ENCODE assay signal across 14 cellular contexts in genomic region chr1:105874621-105875020, GRCh38.
DNase-seq lines count a peak whose midpoint lies in the region; ATAC-seq, FAIRE-seq and TF ChIP-seq lines count a peak whose summit lies in the region.
"Had no signal": no experiment of that assay in that cellular context is flagged by ENCODE, and none has a peak within 500 bp of the region (broad histone marks: within the 10 kb centered on the region; RNA-seq: fewer than 3 reads in every experiment).

No MANE protein-coding gene starts in this region.

- no peaks in the 10 kb centered on the region for H3K4me1 ChIP-seq in heart right ventricle

- TF ChIP-seq CTCF in heart right ventricle (IDR thresholded peaks at IDR 0.05) (no peak), D721Med (IDR thresholded peaks at IDR 0.05; ENCODE audit: insufficient read depth, missing control alignments) (no peak)

- FAIRE-seq in D721Med (lab: Jason Lieb, UNC) = no peak
- FAIRE-seq: TTC549 had no signal

- no peaks in the 10 kb centered on the region for H3K27me3 ChIP-seq in heart right ventricle
- H3K27me3 ChIP-seq: cardiac muscle cell had no signal

- intact Hi-C loops in heart right ventricle (cut with DNase I) = no loop called here

- H3K27ac ChIP-seq in heart right ventricle = no peak overlapping the region
- H3K27ac ChIP-seq: cardiac muscle cell had no signal

- DNase-seq in Kasumi-1 (lab: John Stamatoyannopoulos, UW) (peak; percentile 15 to 23), heart right ventricle (no peak), KBM-7 (no peak), activated gamma-delta T cell treated with Interleukin-2 at 50 U/mL for 16 hours (no peak), D721Med (ENCODE audit: insufficient read length, low spot score) (no peak)
- DNase-seq: EL; NCI-H1105; NCI-H524 treated with DMSO at 0.1 percent for 48 hours; stimulated activated CD4-positive, alpha-beta T cell treated with anti-CD3 and anti-CD28 coated beads, Interleukin-4, amount 100 ng/mL, for 1 hour had no signal

- in situ Hi-C loops in KBM-7 (cut with MboI; ENCODE audit: low pct_unique_long_range_greater_than_20kb, low sequenced_read_pairs) = no loop called here

- H3K36me3 ChIP-seq in heart right ventricle = no peaks in the 10 kb centered on the region
- H3K36me3 ChIP-seq: cardiac muscle cell had no signal

- peaks cover 0 to 15% (median 0%) of the 10 kb centered on the region in 11 donors for H3K9me3 ChIP-seq in heart right ventricle

- ATAC-seq in GM18498 (IDR thresholded peaks at IDR 0.05; ENCODE audit: unreplicated experiment) (peak; percentile 70), GM21367 (IDR thresholded peaks at IDR 0.05; ENCODE audit: unreplicated experiment) (peak; percentile 78), HG02973 (IDR thresholded peaks at IDR 0.05; ENCODE audit: unreplicated experiment) (peak; percentile 84), heart right ventricle (no peak)

- H3K4me3 ChIP-seq in heart right ventricle = no peak overlapping the region
- H3K4me3 ChIP-seq: cardiac muscle cell had no signal

Comparison
In these comparisons a context has a peak if more than half of its experiments do, and no peak if none do; other contexts are left out.
1. ATAC-seq: peak in GM18498 (single experiment), GM21367 (single experiment) and HG02973 (single experiment); none in heart right ventricle (0 of 8).
2. DNase-seq: peak in Kasumi-1 (2 of 2); none in heart right ventricle (0 of 2), KBM-7 (single experiment), activated gamma-delta T cell treated with Interleukin-2 at 50 U/mL for 16 hours (single experiment) and D721Med (single experiment).